27 cellular contexts compared by ENCODE assay signal in the genomic region with DNA sequence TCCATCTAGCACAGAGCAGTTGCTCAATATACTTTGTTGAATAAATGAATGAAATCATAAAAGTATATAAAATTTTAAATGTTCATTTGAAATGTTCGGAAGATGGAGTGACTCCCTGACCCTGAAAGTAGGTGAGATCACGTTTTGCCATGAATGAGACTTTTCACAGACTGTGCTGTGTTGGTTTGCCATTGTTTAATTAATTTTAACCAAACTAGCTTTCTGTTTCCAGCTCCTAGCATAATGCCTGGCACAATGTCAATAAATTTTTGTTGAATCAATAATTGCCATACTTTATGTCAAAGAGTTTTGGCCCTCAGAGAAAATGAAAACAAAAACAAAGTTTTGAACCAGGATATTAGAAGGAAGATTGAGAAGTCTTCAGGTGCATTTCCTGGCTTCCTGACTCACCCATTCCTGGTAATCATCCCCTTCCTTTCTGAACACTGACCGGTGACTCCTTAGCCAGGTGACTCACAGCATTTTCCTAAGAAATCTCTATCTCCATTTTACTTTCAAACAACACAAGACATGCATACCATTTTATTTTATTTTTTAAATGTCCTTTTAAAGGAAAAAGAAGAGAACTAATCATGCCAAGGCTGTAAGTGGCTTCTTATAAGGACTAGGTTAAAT. TPM values are rescaled to one million over a fixed set of nuclear protein-coding genes. Genes with fewer than 3 reads are reported as not detected.
DNase-seq lines count a peak whose midpoint lies in the region; ATAC-seq, FAIRE-seq and TF ChIP-seq lines count a peak whose summit lies in the region.
"Had no signal": no experiment of that assay in that cellular context is flagged by ENCODE, and none has a peak within 500 bp of the region (broad histone marks: within the 10 kb centered on the region; RNA-seq: fewer than 3 reads in every experiment).

No MANE protein-coding gene starts in this region.

- ATAC-seq in PC-3, result no peak
- ATAC-seq in mucosa of descending colon, result peak; percentile 91
- ATAC-seq in activated naive CD4-positive, alpha-beta T cell treated with anti-CD3 and anti-CD28 coated beads, Interleukin-2, amount 50 U/mL, for 72 hours, result no peak
- ATAC-seq: activated CD4-positive, CD25-positive, alpha-beta regulatory T cell treated with anti-CD3 and anti-CD28 coated beads, Interleukin-2, amount 50 U/mL, for 24 hours; activated T-cell treated with anti-CD3 and anti-CD28 coated beads, Interleukin-2, amount 50 U/mL, for 72 hours; natural killer cell had no signal

- no TSS peak for BruUV-seq in PC-3 (replicated peaks; lab: Mats Ljungman, UMichigan)

- H3K9me3 ChIP-seq in PC-3 (ENCODE audit: low read length) (no peaks in the 10 kb centered on the region), mucosa of descending colon (no peaks in the 10 kb centered on the region)

- intact Hi-C loops in PC-3 (cut with micrococcal nuclease) (no loop called here), mucosa of descending colon (cut with DNase I, micrococcal nuclease) (no loop called here)

- H3F3A ChIP-seq in PC-3 (ENCODE audit: low read length, unreplicated experiment), result peaks cover 5% of the 10 kb centered on the region

- H3K4me2 ChIP-seq in PC-3 (ENCODE audit: low read length), result peak overlapping the region; percentile 49

- no peaks in the 10 kb centered on the region for H3K27me3 ChIP-seq in PC-3 (ENCODE audit: low read length)
- H3K27me3 ChIP-seq: brain microvascular endothelial cell, esophagus muscularis mucosa had no signal

- peaks cover 3 to 6% of the 10 kb centered on the region in 2 donors for H3K9me3 Mint-ChIP-seq in activated naive CD4-positive, alpha-beta T cell treated with anti-CD3 and anti-CD28 coated beads, Interleukin-2, amount 50 U/mL, for 72 hours

- no peaks in the 10 kb centered on the region for H3K79me2 ChIP-seq in PC-3 (ENCODE audit: low read length)

- H3K36me3 ChIP-seq in PC-3 (ENCODE audit: low read depth, low read length) (no peaks in the 10 kb centered on the region; the same call in 1 of the 2 replicates), mucosa of descending colon (ENCODE audit: low read depth) (no peaks in the 10 kb centered on the region)
- H3K36me3 ChIP-seq: brain microvascular endothelial cell, esophagus muscularis mucosa had no signal

- no peak for FAIRE-seq in GM12891 (lab: Jason Lieb, UNC)
- FAIRE-seq: GM18507 had no signal

- peaks cover 0 to 12% of the 10 kb centered on the region in 2 donors for H3K36me3 Mint-ChIP-seq in activated naive CD4-positive, alpha-beta T cell treated with anti-CD3 and anti-CD28 coated beads, Interleukin-2, amount 50 U/mL, for 72 hours
- H3K36me3 Mint-ChIP-seq: natural killer cell had no signal

- H3K9ac ChIP-seq in PC-3 (ENCODE audit: low read length), result no peak overlapping the region

- peaks cover 38% of the 10 kb centered on the region for H3K4me1 ChIP-seq in PC-3 (ENCODE audit: insufficient read depth, low read length)
- H3K4me1 ChIP-seq in mucosa of descending colon (ENCODE audit: low read depth), result no peaks in the 10 kb centered on the region
- H3K4me1 ChIP-seq: esophagus muscularis mucosa had no signal

- H3K9me2 ChIP-seq in PC-3 (replicated peaks; ENCODE audit: low read length), result no peaks in the 10 kb centered on the region

- POLR2A ChIA-PET in PC-3 (lab: Charles Lee; ENCODE audit: unreplicated experiment), result no interaction called here

- H3K27ac ChIP-seq in PC-3 (ENCODE audit: low read length) (peak overlapping the region; percentile 60), epithelial cell of prostate (peak overlapping the region; percentile 75)
- H3K27ac ChIP-seq: brain microvascular endothelial cell, C4-2B, esophagus muscularis mucosa had no signal

- no peak for TF ChIP-seq POLR2A in GM12891 (IDR thresholded peaks at IDR 0.05; ENCODE audit: low read depth, low read length)

- CTCF ChIA-PET in PC-3 (lab: Charles Lee), result no interaction called here

- H3K27ac Mint-ChIP-seq in activated naive CD4-positive, alpha-beta T cell treated with anti-CD3 and anti-CD28 coated beads, Interleukin-2, amount 50 U/mL, for 72 hours, result no peak overlapping the region
- H3K27ac Mint-ChIP-seq: activated naive CD8-positive, alpha-beta T cell; activated T-cell treated with anti-CD3 and anti-CD28 coated beads, Interleukin-2, amount 50 U/mL, for 72 hours; dendritic cell treated with granulocyte-macrophage colony-stimulating factor and Interleukin-4, amounts not matched to agents 40 ng/mL and 50 ng/mL, for 4 days; natural killer cell had no signal

- no peaks in the 10 kb centered on the region for H4K20me1 ChIP-seq in PC-3 (ENCODE audit: low read length)

- H3K4me3 ChIP-seq in PC-3 (ENCODE audit: low read length) (no peak overlapping the region), mucosa of descending colon (no peak overlapping the region)
- H3K4me3 ChIP-seq: esophagus muscularis mucosa had no signal

- peak; percentile 53 for DNase-seq in Daoy (ENCODE audit: low read depth)
- DNase-seq in PC-3, result peak; percentile 70
- DNase-seq in epithelial cell of prostate (ENCODE audit: low read depth, low spot score), result peak; percentile 41
- no peak for DNase-seq in mucosa of descending colon
- DNase-seq in DMS 273 (lab: John Stamatoyannopoulos, UW; ENCODE audit: unreplicated experiment), result no peak
- no peak for DNase-seq in GF-D8 (lab: John Stamatoyannopoulos, UW)
- no peak for DNase-seq in activated naive CD4-positive, alpha-beta T cell treated with anti-CD3 and anti-CD28 coated beads, Interleukin-2, amount 50 U/mL, for 72 hours (ENCODE audit: low spot score in 2 of 2)
- DNase-seq in GM12891 (ENCODE audit: insufficient read length, low spot score), result no peak
- DNase-seq: activated T-cell treated with anti-CD3 and anti-CD28 coated beads, Interleukin-2, amount 50 U/mL, for 72 hours; brain microvascular endothelial cell; glutamatergic neuron; Karpas-422; natural killer cell; NCI-H1436; NCI-H2171 treated with DMSO at 0.1 percent for 48 hours; OCI-M1; posterior cingulate gyrus; stimulated activated CD4-positive, alpha-beta T cell treated with anti-CD3 and anti-CD28 coated beads, Interleukin-4, amount 100 ng/mL, for 4 hours; T-helper 9 cell had no signal

- no peak for TF ChIP-seq CTCF in PC-3 (conservative IDR thresholded peaks at IDR 0.05; ENCODE audit: low read depth, low read length)
- TF ChIP-seq CTCF in mucosa of descending colon (IDR thresholded peaks at IDR 0.05), result no peak

- peak overlapping the region; percentile 52; the same call in 1 of the 2 replicates for H2AFZ ChIP-seq in PC-3 (ENCODE audit: low read length)

TF ChIP-seq in GM12891, 5 proteins besides CTCF, POLR2A, EP300 and RAD21:
- TF ChIP-seq PAX5 (IDR thresholded peaks at IDR 0.05; ENCODE audit: insufficient read depth, low read length, severe bottlenecking) (no peak), POLR2AphosphoS5 (IDR thresholded peaks at IDR 0.05; ENCODE audit: low read depth, low read length) (no peak), SPI1 (IDR thresholded peaks at IDR 0.05; ENCODE audit: low read depth, low read length) (no peak), TAF1 (IDR thresholded peaks at IDR 0.05; ENCODE audit: low read depth, low read length) (no peak), POU2F2 (IDR thresholded peaks at IDR 0.05; ENCODE audit: low read depth, low read length) (no peak)

RNA-seq across cellular contexts. Expression of gene SLC28A3, which starts 15.1 kb away (rescaled TPM):
- total RNA-seq in Daoy (2014; rRNA removed; shearing (Covaris generic)), result 0.06 and 0.36 TPM in 2 replicates
- not detected in 2 replicates for total RNA-seq in PC-3 (2014; rRNA removed)
- total RNA-seq in mucosa of descending colon, result 1 to 10 TPM in 1 of 3 donors, under 1 TPM in 2; 0.35 to 7.2 (median 0.41) TPM
- 1 to 10 TPM in 1 of 2 donors, under 1 TPM in 1; 0.09 to 2.8 TPM for total RNA-seq in activated naive CD4-positive, alpha-beta T cell treated with anti-CD3 and anti-CD28 coated beads, Interleukin-2, amount 50 U/mL, for 72 hours
- polyA plus RNA-seq in GM12891 (2012; ENCODE audit: low read depth, missing spikeins), result 0.21 TPM
- total RNA-seq: lung microvascular endothelial cell, skeletal muscle tissue had no signal

Comparison
In these comparisons a context has a peak if more than half of its experiments do, and no peak if none do; other contexts are left out.
1. DNase-seq: peak in Daoy (single experiment), PC-3 (single experiment) and epithelial cell of prostate (single experiment); none in mucosa of descending colon (0 of 3), DMS 273 (single experiment), GF-D8 (single experiment), activated naive CD4-positive, alpha-beta T cell treated with anti-CD3 and anti-CD28 coated beads, Interleukin-2, amount 50 U/mL, for 72 hours (0 of 2) and GM12891 (single experiment).